ENCODE assay signal across 9 cellular contexts in the genomic region with DNA sequence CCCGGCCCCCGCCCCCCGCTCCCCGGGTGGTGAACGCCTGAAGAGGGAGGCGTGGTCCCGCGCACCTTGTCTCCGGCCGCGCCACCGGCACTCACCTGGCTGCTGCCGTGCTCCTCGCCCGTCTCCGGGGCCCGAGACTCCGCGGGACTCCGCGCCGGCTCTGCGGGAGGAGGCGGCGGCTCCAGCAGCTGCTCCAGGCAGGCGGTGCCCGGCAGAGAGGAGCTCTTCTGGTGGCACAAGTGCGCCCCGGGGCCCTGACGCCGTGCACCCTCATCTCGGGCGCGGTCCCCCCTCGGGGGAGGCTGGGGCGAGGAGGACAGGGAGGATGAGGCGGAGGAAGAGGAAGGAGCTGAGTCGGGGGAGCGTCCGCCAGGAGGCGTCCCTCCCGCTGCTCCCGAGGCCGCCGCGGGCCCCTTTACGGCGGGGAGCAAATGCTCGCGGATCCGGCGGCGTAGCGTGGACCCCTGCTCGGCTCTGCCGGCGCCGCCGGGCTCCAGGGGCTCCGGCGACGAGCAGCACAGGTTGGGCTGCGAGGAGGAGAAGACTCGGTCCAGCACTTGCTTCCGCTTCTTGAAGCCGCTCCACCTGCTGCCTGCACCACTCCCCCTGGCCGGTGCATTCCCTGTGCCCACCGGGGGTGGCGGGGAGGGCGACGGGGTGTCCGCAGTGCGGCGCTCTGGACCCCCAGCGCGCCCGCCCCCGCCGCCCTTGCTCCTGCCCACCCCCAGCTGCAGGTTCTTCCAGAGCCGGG. TPM values are rescaled to one million over a fixed set of nuclear protein-coding genes. Genes with fewer than 3 reads are reported as not detected.
A peak's percentile ranks its signal among the peaks of the same experiment; 100 is the strongest.
DNase-seq lines count a peak whose midpoint lies in the region; ATAC-seq and TF ChIP-seq lines count a peak whose summit lies in the region.
"Had no signal": no experiment of that assay in that cellular context is flagged by ENCODE, and none has a peak within 500 bp of the region (broad histone marks: within the 10 kb centered on the region; RNA-seq: fewer than 3 reads in every experiment).

No MANE protein-coding gene starts in this region.

- POLR2A ChIA-PET in PC-9 (lab: Charles Lee; ENCODE audit: unreplicated experiment) = interaction anchor here (0.5 to 0.6 kb wide), 3 partner anchors 298 to 640 kb away, joined by 3 to 4 read pairs (median 3); no protein-coding TSS in a partner anchor

- H3K36me3 Mint-ChIP-seq in stimulated activated effector memory CD8-positive, alpha-beta T cell treated with anti-CD3 and anti-CD28 coated beads, Interleukin-12 subunit alpha, Interleukin-12 subunit beta, amount 100 ng/mL, for 72 hours = no peaks in the 10 kb centered on the region

- in situ Hi-C loops in T47D (cut with HindIII; ENCODE audit: low pct_unique_long_range_greater_than_20kb, low sequenced_read_pairs) = no loop called here

- H2AFZ ChIP-seq in PC-9 = peak overlapping the region; percentile 97

- no peak for TF ChIP-seq POLR2A in GM18505 (IDR thresholded peaks at IDR 0.05; ENCODE audit: borderline replicate concordance, extremely low read depth, insufficient read depth, insufficient read length)

- no peaks in the 10 kb centered on the region for H3K79me2 ChIP-seq in PC-9 (ENCODE audit: low read depth)

- peak overlapping the region; percentile 26 to 69 (median 50); a peak in 18 of 22 replicates for H3K9ac ChIP-seq in BLaER1 treated with 17β-estradiol and CSF1 and Interleukin-3, amounts not matched to agents 10 nM and 100 nM

- H3K9me3 ChIP-seq in BLaER1 treated with 17β-estradiol and CSF1 and Interleukin-3, amounts not matched to agents 10 nM and 100 nM (replicated peaks in 1 of 11) = no peaks in the 10 kb centered on the region
- no peaks in the 10 kb centered on the region for H3K9me3 ChIP-seq in PC-9 (ENCODE audit: insufficient read depth, low read depth)

- H3F3A ChIP-seq in PC-9 (ENCODE audit: insufficient read depth, low read depth) = 0 out of 2 replicates have a peak, but pooled peaks cover 4% of the 10 kb centered on the region

- peaks cover 38 to 65% (median 54%) of the 10 kb centered on the region in 11 experiments for H3K27me3 ChIP-seq in BLaER1 treated with 17β-estradiol and CSF1 and Interleukin-3, amounts not matched to agents 10 nM and 100 nM
- H3K27me3 ChIP-seq in PC-9 (ENCODE audit: insufficient read depth, low read depth) = peaks cover 17% of the 10 kb centered on the region

- peak; percentile 46 for ATAC-seq in GM18505 (IDR thresholded peaks at IDR 0.05; ENCODE audit: unreplicated experiment)
- peak; percentile 50 for ATAC-seq in HG03103 (IDR thresholded peaks at IDR 0.05; ENCODE audit: low read depth, unreplicated experiment)
- ATAC-seq in stimulated activated effector memory CD8-positive, alpha-beta T cell treated with anti-CD3 and anti-CD28 coated beads, Interleukin-12 subunit alpha, Interleukin-12 subunit beta, amount 100 ng/mL, for 72 hours = peak; percentile 66

- H3K9me3 Mint-ChIP-seq in stimulated activated effector memory CD8-positive, alpha-beta T cell treated with anti-CD3 and anti-CD28 coated beads, Interleukin-12 subunit alpha, Interleukin-12 subunit beta, amount 100 ng/mL, for 72 hours = no peaks in the 10 kb centered on the region
- H3K9me3 Mint-ChIP-seq: T-helper 1 cell treated with Interleukin-12 subunit alpha and Interleukin-12 subunit beta and Interleukin-4 antibody, amounts not matched to agents 30 μg/mL and 1 μg/mL, for 36 hours had no signal

- DNase-seq in PC-9 (peak in 1 of 2 experiments; percentile 70), T47D (ENCODE audit: low read depth in 1 of 2, low spot score in 1 of 2) (peak; percentile 54 to 55), kidney tubule cell (ENCODE audit: low spot score) (peak; percentile 48), superior temporal gyrus (ENCODE audit: extremely low spot score) (no peak)
- peak; percentile 5 to 61 for DNase-seq in stimulated activated effector memory CD8-positive, alpha-beta T cell treated with anti-CD3 and anti-CD28 coated beads, Interleukin-12 subunit alpha, Interleukin-12 subunit beta, amount 100 ng/mL, for 72 hours (ENCODE audit: low spot score in 2 of 2)

- no peaks in the 10 kb centered on the region for H3K36me3 ChIP-seq in BLaER1 treated with 17β-estradiol and CSF1 and Interleukin-3, amounts not matched to agents 10 nM and 100 nM
- no peaks in the 10 kb centered on the region for H3K36me3 ChIP-seq in PC-9 (ENCODE audit: low read depth)

- H3K4me2 ChIP-seq in BLaER1 treated with 17β-estradiol and CSF1 and Interleukin-3, amounts not matched to agents 10 nM and 100 nM = peak overlapping the region; percentile 87 to 100 (median 99)
- H3K4me2 ChIP-seq in PC-9 = peak overlapping the region; percentile 93

- no peak overlapping the region for H3K27ac ChIP-seq in BLaER1 treated with 17β-estradiol and CSF1 and Interleukin-3, amounts not matched to agents 10 nM and 100 nM
- no peak overlapping the region for H3K27ac ChIP-seq in PC-9

- intact Hi-C loops in PC-9 (cut with micrococcal nuclease; ENCODE audit: unreplicated experiment) = loop anchor here (10.0 kb wide), 2 partner anchors 331 to 561 kb away; no protein-coding TSS in a partner anchor

- no peaks in the 10 kb centered on the region for H3K4me1 Mint-ChIP-seq in stimulated activated effector memory CD8-positive, alpha-beta T cell treated with anti-CD3 and anti-CD28 coated beads, Interleukin-12 subunit alpha, Interleukin-12 subunit beta, amount 100 ng/mL, for 72 hours

- peak; percentile 66 for TF ChIP-seq CTCF in PC-9 (conservative IDR thresholded peaks at IDR 0.05)

- H3K27ac Mint-ChIP-seq in stimulated activated effector memory CD8-positive, alpha-beta T cell treated with anti-CD3 and anti-CD28 coated beads, Interleukin-12 subunit alpha, Interleukin-12 subunit beta, amount 100 ng/mL, for 72 hours = no peak overlapping the region
- H3K27ac Mint-ChIP-seq: T-helper 1 cell treated with Interleukin-12 subunit alpha and Interleukin-12 subunit beta and Interleukin-4 antibody, amounts not matched to agents 30 μg/mL and 1 μg/mL, for 36 hours had no signal

- no TSS peak for BruUV-seq in PC-9 (replicated peaks; lab: Mats Ljungman, UMichigan)

- CTCF ChIA-PET in PC-9 (lab: Charles Lee) = interaction anchor here (0.7 to 1.0 kb wide), 2 partner anchors 315 to 564 kb away, joined by 3 read pairs; no protein-coding TSS in a partner anchor

- H3K4me1 ChIP-seq in BLaER1 treated with 17β-estradiol and CSF1 and Interleukin-3, amounts not matched to agents 10 nM and 100 nM = peaks cover 0 to 11% (median 6%) of the 10 kb centered on the region in 10 experiments; a peak in 10 of 20 replicates
- peaks cover 13% of the 10 kb centered on the region; the same call in 1 of the 2 replicates for H3K4me1 ChIP-seq in PC-9 (replicated peaks; ENCODE audit: insufficient read depth)

- H3K4me3 Mint-ChIP-seq in stimulated activated effector memory CD8-positive, alpha-beta T cell treated with anti-CD3 and anti-CD28 coated beads, Interleukin-12 subunit alpha, Interleukin-12 subunit beta, amount 100 ng/mL, for 72 hours = peak overlapping the region; percentile 41
- H3K4me3 Mint-ChIP-seq: T-helper 1 cell treated with Interleukin-12 subunit alpha and Interleukin-12 subunit beta and Interleukin-4 antibody, amounts not matched to agents 30 μg/mL and 1 μg/mL, for 36 hours had no signal

- peaks cover 0 to 10% (median 0%) of the 10 kb centered on the region in 11 experiments; a peak in 3 of 22 replicates for H4K20me1 ChIP-seq in BLaER1 treated with 17β-estradiol and CSF1 and Interleukin-3, amounts not matched to agents 10 nM and 100 nM
- H4K20me1 ChIP-seq in PC-9 (ENCODE audit: insufficient read depth) = no peaks in the 10 kb centered on the region

- H3K9me2 ChIP-seq in PC-9 (ENCODE audit: insufficient read depth) = no peaks in the 10 kb centered on the region

- H3K4me3 ChIP-seq in BLaER1 treated with 17β-estradiol and CSF1 and Interleukin-3, amounts not matched to agents 10 nM and 100 nM = peak overlapping the region; percentile 63 to 81 (median 70)
- peak overlapping the region; percentile 95 for H3K4me3 ChIP-seq in PC-9

RNA-seq across cellular contexts. Expression of gene MCTP1, which starts 1.0 kb away (rescaled TPM):
- total RNA-seq in PC-9 (2021) = 3.9 and 4.3 TPM in 2 replicates
